8 cellular contexts compared by ENCODE assay signal in genomic region chr10:123583639-123584418, GRCh38.
DNase-seq lines count a peak whose midpoint lies in the region; ATAC-seq, FAIRE-seq and TF ChIP-seq lines count a peak whose summit lies in the region.

No MANE protein-coding gene starts in this region.

- H4K20me1 ChIP-seq in DOHH2 (ENCODE audit: control insufficient read depth, insufficient read depth, low read depth, low read length) (no peaks in the 10 kb centered on the region), endothelial cell of umbilical vein (replicated peaks; ENCODE audit: control insufficient read depth, extremely low read depth, insufficient read depth, low read length) (no peaks in the 10 kb centered on the region)

- peaks cover 2% of the 10 kb centered on the region for H3K4me1 Mint-ChIP-seq in memory B cell
- H3K4me1 Mint-ChIP-seq in T-helper 2 cell treated with Interferon-gamma antibody and Interleukin-4, amounts not matched to agents 5 μg/mL and 100 μg/mL, for 36 hours (ENCODE audit: low read depth), result no peaks in the 10 kb centered on the region

- FAIRE-seq in endothelial cell of umbilical vein (lab: Jason Lieb, UNC), result peak; percentile 90

- DNase-seq in HuH-7 (ENCODE audit: low spot score), result peak; percentile 74
- peak; percentile 10 for DNase-seq in SHP77 treated with DMSO at 0.1 percent for 48 hours (lab: John Stamatoyannopoulos, UW)
- peak; percentile 55 for DNase-seq in endothelial cell of umbilical vein (ENCODE audit: low read depth, low spot score)
- peak in 1 of 2 donors; percentile 22 for DNase-seq in memory B cell (ENCODE audit: low spot score in 2 of 2)
- peak; percentile 84 for DNase-seq in stomach
- no peak for DNase-seq in T-helper 2 cell treated with Interferon-gamma antibody and Interleukin-4, amounts not matched to agents 5 μg/mL and 100 μg/mL, for 36 hours (ENCODE audit: low spot score)

- H3K27me3 Mint-ChIP-seq in memory B cell, result peaks cover 24% of the 10 kb centered on the region
- H3K27me3 Mint-ChIP-seq in T-helper 2 cell treated with Interferon-gamma antibody and Interleukin-4, amounts not matched to agents 5 μg/mL and 100 μg/mL, for 36 hours (ENCODE audit: low read depth), result peaks cover 7% of the 10 kb centered on the region

- H3K79me2 ChIP-seq in DOHH2 (ENCODE audit: control insufficient read depth, low read length) (no peaks in the 10 kb centered on the region), endothelial cell of umbilical vein (ENCODE audit: control insufficient read depth, insufficient read depth, low read length) (no peaks in the 10 kb centered on the region)

- no peaks in the 10 kb centered on the region for H3K9me1 ChIP-seq in endothelial cell of umbilical vein (replicated peaks; ENCODE audit: control insufficient read depth, extremely low read depth, insufficient read depth, low read length)

- peak; percentile 37 for TF ChIP-seq CTCF in DOHH2 (IDR thresholded peaks at IDR 0.05; ENCODE audit: low read depth, low read length, poor library complexity, severe bottlenecking)
- TF ChIP-seq CTCF in endothelial cell of umbilical vein (IDR thresholded peaks at IDR 0.05; ENCODE audit: extremely low read depth in 1 of 2, insufficient read depth in 1 of 2, low read depth in 1 of 2, low read length in 2 of 2), result peak; percentile 79 to 90
- peak in 5 of 7 experiments; percentile 75 to 83 (median 76) for TF ChIP-seq CTCF in stomach (IDR thresholded peaks at IDR 0.05)

- no peak overlapping the region for H3K4me3 ChIP-seq in DOHH2 (ENCODE audit: low read length)
- no peak overlapping the region for H3K4me3 ChIP-seq in endothelial cell of umbilical vein (replicated peaks in 1 of 3; ENCODE audit: insufficient read depth in 1 of 3, low read depth in 1 of 3, low read length in 3 of 3)
- H3K4me3 ChIP-seq in stomach, result no peak overlapping the region

- TF ChIP-seq POLR2A in endothelial cell of umbilical vein (IDR thresholded peaks at IDR 0.05; ENCODE audit: low read depth, low read length) (no peak), stomach (IDR thresholded peaks at IDR 0.05) (no peak)

- dilution Hi-C loops in endothelial cell of umbilical vein (cut with MboI; ENCODE audit: extremely low pct_ligation_motif_present, low sequenced_read_pairs), result no loop called here

- POLR2A ChIA-PET in endothelial cell of umbilical vein (lab: Charles Lee), result no interaction called here

- H3K9me2 ChIP-seq in DOHH2 (replicated peaks; ENCODE audit: control insufficient read depth, low read length), result no peaks in the 10 kb centered on the region

- H3K4me2 ChIP-seq in DOHH2 (ENCODE audit: low read length) (no peak overlapping the region), endothelial cell of umbilical vein (ENCODE audit: insufficient read depth, low read length) (no peak overlapping the region)

- TF ChIP-seq EP300 in stomach (IDR thresholded peaks at IDR 0.05), result no peak

- H3K4me1 ChIP-seq in DOHH2 (ENCODE audit: control insufficient read depth, low read length), result no peaks in the 10 kb centered on the region
- H3K4me1 ChIP-seq in endothelial cell of umbilical vein (ENCODE audit: control insufficient read depth, extremely low read depth, insufficient read depth, low read length), result no peaks in the 10 kb centered on the region
- peaks cover 10 to 18% (median 14%) of the 10 kb centered on the region in 4 donors for H3K4me1 ChIP-seq in stomach

- H3K4me3 Mint-ChIP-seq in memory B cell, result no peak overlapping the region
- no peak overlapping the region for H3K4me3 Mint-ChIP-seq in T-helper 2 cell treated with Interferon-gamma antibody and Interleukin-4, amounts not matched to agents 5 μg/mL and 100 μg/mL, for 36 hours

- no peaks in the 10 kb centered on the region for H3K36me3 ChIP-seq in DOHH2 (ENCODE audit: control insufficient read depth, low read length)
- H3K36me3 ChIP-seq in endothelial cell of umbilical vein (ENCODE audit: control insufficient read depth in 2 of 2, extremely low read depth in 1 of 2, insufficient read depth in 2 of 2, low read length in 2 of 2), result no peaks in the 10 kb centered on the region
- H3K36me3 ChIP-seq in stomach, result no peaks in the 10 kb centered on the region

- no TSS peak for BruUV-seq in endothelial cell of umbilical vein (replicated peaks; lab: Mats Ljungman, UMichigan)

- no peaks in the 10 kb centered on the region for H3F3A ChIP-seq in DOHH2 (ENCODE audit: control insufficient read depth, insufficient read depth)

- H3K9me3 ChIP-seq in DOHH2 (ENCODE audit: control insufficient read depth, insufficient read depth, low read length) (no peaks in the 10 kb centered on the region), endothelial cell of umbilical vein (replicated peaks; ENCODE audit: control insufficient read depth, insufficient read depth, low read length) (no peaks in the 10 kb centered on the region), stomach (no peaks in the 10 kb centered on the region)

- no peak overlapping the region for H3K9ac ChIP-seq in endothelial cell of umbilical vein (replicated peaks; ENCODE audit: extremely low read depth, insufficient read depth, low read length)

- no peaks in the 10 kb centered on the region for H3K9me3 Mint-ChIP-seq in memory B cell
- H3K9me3 Mint-ChIP-seq in T-helper 2 cell treated with Interferon-gamma antibody and Interleukin-4, amounts not matched to agents 5 μg/mL and 100 μg/mL, for 36 hours, result no peaks in the 10 kb centered on the region

- H3K27me3 ChIP-seq in DOHH2 (ENCODE audit: control insufficient read depth, low read length), result peaks cover 20% of the 10 kb centered on the region
- H3K27me3 ChIP-seq in endothelial cell of umbilical vein (ENCODE audit: control insufficient read depth in 2 of 2, insufficient read depth in 2 of 2, low read length in 2 of 2), result peaks cover 0 to 1% of the 10 kb centered on the region in 2 experiments
- peaks cover 0 to 59% (median 11%) of the 10 kb centered on the region in 3 donors for H3K27me3 ChIP-seq in stomach

- WGBS in stomach, 5 donors, result 6 to 16% (median 13%) methylated on average over 17 to 24 of the region's 24 CpGs

- peak; percentile 35 for ATAC-seq in memory B cell (ENCODE audit: low read depth)
- no peak for ATAC-seq in GM19463 (IDR thresholded peaks at IDR 0.05; ENCODE audit: unreplicated experiment)

- no peak overlapping the region for H2AFZ ChIP-seq in endothelial cell of umbilical vein (ENCODE audit: low read depth, low read length)

- intact Hi-C loops in endothelial cell of umbilical vein (cut with micrococcal nuclease), result loop anchor here (1.0 to 2.0 kb wide), 3 partner anchors 282 to 819 kb away; no protein-coding TSS in a partner anchor
- intact Hi-C loops in stomach (cut with DNase I; ENCODE audit: low total_unique reads), result loop anchor here (2.0 to 10.0 kb wide), 2 partner anchors 383 to 801 kb away; no protein-coding TSS in a partner anchor

- H3K27ac Mint-ChIP-seq in memory B cell, result no peak overlapping the region
- H3K27ac Mint-ChIP-seq in T-helper 2 cell treated with Interferon-gamma antibody and Interleukin-4, amounts not matched to agents 5 μg/mL and 100 μg/mL, for 36 hours, result no peak overlapping the region

- H3K27ac ChIP-seq in DOHH2 (ENCODE audit: low read depth, low read length) (no peak overlapping the region), endothelial cell of umbilical vein (ENCODE audit: insufficient read depth, low read depth, low read length) (no peak overlapping the region), stomach (peak overlapping the region in 1 of 5 donors; percentile 54)

- H3K36me3 Mint-ChIP-seq in memory B cell, result no peaks in the 10 kb centered on the region
- no peaks in the 10 kb centered on the region for H3K36me3 Mint-ChIP-seq in T-helper 2 cell treated with Interferon-gamma antibody and Interleukin-4, amounts not matched to agents 5 μg/mL and 100 μg/mL, for 36 hours (ENCODE audit: low read depth)

- CTCF ChIA-PET in endothelial cell of umbilical vein (lab: Charles Lee), result interaction anchor here (2.1 to 6.7 kb wide), 5 partner anchors 378 to 805 kb away, joined by 6 to 122 read pairs (median 16); no protein-coding TSS in a partner anchor

TF ChIP-seq in endothelial cell of umbilical vein, 7 proteins besides CTCF, POLR2A, EP300 and RAD21:
- TF ChIP-seq JUN (IDR thresholded peaks at IDR 0.05; ENCODE audit: borderline replicate concordance, insufficient read depth, insufficient read length, low read depth) (no peak), POLR2AphosphoS5 (IDR thresholded peaks at IDR 0.05; ENCODE audit: insufficient read depth, low read depth, low read length) (no peak), GATA2 (IDR thresholded peaks at IDR 0.05; ENCODE audit: insufficient read depth, insufficient read length, low read depth, low read length) (no peak), MYC (IDR thresholded peaks at IDR 0.05; ENCODE audit: low read depth, low read length) (no peak), MAX (IDR thresholded peaks at IDR 0.05; ENCODE audit: insufficient read depth, insufficient read length) (no peak), EZH2 (IDR thresholded peaks at IDR 0.05; ENCODE audit: borderline replicate concordance, low read depth, low read length, severe bottlenecking) (no peak), FOS (IDR thresholded peaks at IDR 0.05; ENCODE audit: borderline replicate concordance, insufficient read depth, low read length) (no peak)
